Comparison of ENCODE assay signal across 19 cellular contexts in genomic region chr2:37683241-37683640, GRCh38. TPM values are rescaled to one million over a fixed set of nuclear protein-coding genes. Genes with fewer than 3 reads are reported as not detected.
A peak's percentile ranks its signal among the peaks of the same experiment; 100 is the strongest.
DNase-seq lines count a peak whose midpoint lies in the region; ATAC-seq and TF ChIP-seq lines count a peak whose summit lies in the region.
"Had no signal": no experiment of that assay in that cellular context is flagged by ENCODE, and none has a peak within 500 bp of the region (broad histone marks: within the 10 kb centered on the region; RNA-seq: fewer than 3 reads in every experiment).

No MANE protein-coding gene starts in this region.

- CTCF ChIA-PET in CD8-positive, alpha-beta T cell (lab: Charles Lee) = interaction anchor here (1.1 to 2.6 kb wide), 3 partner anchors 149 to 268 kb away, joined by 3 to 7 read pairs (median 5); no protein-coding TSS in a partner anchor
- CTCF ChIA-PET in activated CD8-positive, alpha-beta T cell treated with anti-CD3 and anti-CD28 coated beads for 36 hours (lab: Charles Lee) = interaction anchor here (1.2 to 2.5 kb wide), 4 partner anchors 7 to 194 kb away, joined by 3 to 10 read pairs (median 6); no protein-coding TSS in a partner anchor
- CTCF ChIA-PET in Caco-2 (lab: Charles Lee) = no interaction called here

- no peaks in the 10 kb centered on the region for H3K36me3 ChIP-seq in CD8-positive, alpha-beta T cell (ENCODE audit: insufficient read depth, low read length)
- no peaks in the 10 kb centered on the region; the same call in 1 of the 2 replicates for H3K36me3 ChIP-seq in Caco-2 (ENCODE audit: control insufficient read depth, insufficient read depth, low read length)
- H3K36me3 ChIP-seq: lower lobe of right lung had no signal

- H3K27me3 ChIP-seq in CD8-positive, alpha-beta T cell (ENCODE audit: insufficient read depth, low read length) = no peaks in the 10 kb centered on the region
- no peaks in the 10 kb centered on the region for H3K27me3 ChIP-seq in Caco-2 (replicated peaks; ENCODE audit: control insufficient read depth, insufficient read depth, low read length)
- H3K27me3 ChIP-seq: foreskin keratinocyte had no signal

- H3K27ac Mint-ChIP-seq in T-helper 2 cell treated with Interferon-gamma antibody and Interleukin-4, amounts not matched to agents 5 μg/mL and 100 μg/mL, for 36 hours = peak overlapping the region; percentile 89
- H3K27ac Mint-ChIP-seq in CD8-positive, alpha-beta T cell = peak overlapping the region; percentile 89
- H3K27ac Mint-ChIP-seq in activated CD8-positive, alpha-beta T cell treated with anti-CD3 and anti-CD28 coated beads for 36 hours = peak overlapping the region; percentile 95
- no peak overlapping the region for H3K27ac Mint-ChIP-seq in Caco-2 (ENCODE audit: unreplicated experiment)

- H3K4me3 Mint-ChIP-seq in T-helper 2 cell treated with Interferon-gamma antibody and Interleukin-4, amounts not matched to agents 5 μg/mL and 100 μg/mL, for 36 hours = no peak overlapping the region
- H3K4me3 Mint-ChIP-seq in CD8-positive, alpha-beta T cell = no peak overlapping the region
- no peak overlapping the region for H3K4me3 Mint-ChIP-seq in activated CD8-positive, alpha-beta T cell treated with anti-CD3 and anti-CD28 coated beads for 36 hours
- H3K4me3 Mint-ChIP-seq in Caco-2 (ENCODE audit: unreplicated experiment) = no peak overlapping the region

- ATAC-seq in CD8-positive, alpha-beta T cell = no peak
- no peak for ATAC-seq in activated CD8-positive, alpha-beta T cell treated with anti-CD3 and anti-CD28 coated beads for 36 hours
- ATAC-seq in HG03025 (IDR thresholded peaks at IDR 0.05; ENCODE audit: low FRiP score, unreplicated experiment) = no peak
- ATAC-seq: foreskin keratinocyte had no signal

- BruUV-seq in Caco-2 (replicated peaks; lab: Mats Ljungman, UMichigan) = no TSS peak

- intact Hi-C loops in CD8-positive, alpha-beta T cell (cut with DNase I, micrococcal nuclease) = no loop called here
- intact Hi-C loops in activated CD8-positive, alpha-beta T cell treated with anti-CD3 and anti-CD28 coated beads for 36 hours (cut with micrococcal nuclease) = no loop called here
- intact Hi-C loops in Caco-2 (cut with micrococcal nuclease; ENCODE audit: unreplicated experiment) = no loop called here

- no peaks in the 10 kb centered on the region for H3K27me3 Mint-ChIP-seq in T-helper 2 cell treated with Interferon-gamma antibody and Interleukin-4, amounts not matched to agents 5 μg/mL and 100 μg/mL, for 36 hours (ENCODE audit: low read depth)
- H3K27me3 Mint-ChIP-seq in CD8-positive, alpha-beta T cell (ENCODE audit: low read depth) = no peaks in the 10 kb centered on the region
- H3K27me3 Mint-ChIP-seq in activated CD8-positive, alpha-beta T cell treated with anti-CD3 and anti-CD28 coated beads for 36 hours = no peaks in the 10 kb centered on the region
- H3K27me3 Mint-ChIP-seq in Caco-2 (ENCODE audit: insufficient read depth, unreplicated experiment) = no peaks in the 10 kb centered on the region

- H3K36me3 Mint-ChIP-seq in T-helper 2 cell treated with Interferon-gamma antibody and Interleukin-4, amounts not matched to agents 5 μg/mL and 100 μg/mL, for 36 hours (ENCODE audit: low read depth) = peaks cover 25% of the 10 kb centered on the region
- H3K36me3 Mint-ChIP-seq in CD8-positive, alpha-beta T cell = no peaks in the 10 kb centered on the region
- H3K36me3 Mint-ChIP-seq in activated CD8-positive, alpha-beta T cell treated with anti-CD3 and anti-CD28 coated beads for 36 hours (ENCODE audit: low read depth) = peaks cover 8% of the 10 kb centered on the region
- no peaks in the 10 kb centered on the region for H3K36me3 Mint-ChIP-seq in Caco-2 (ENCODE audit: insufficient read depth, unreplicated experiment)

- H3K4me1 Mint-ChIP-seq in T-helper 2 cell treated with Interferon-gamma antibody and Interleukin-4, amounts not matched to agents 5 μg/mL and 100 μg/mL, for 36 hours (ENCODE audit: low read depth) = peaks cover 32% of the 10 kb centered on the region
- peaks cover 32% of the 10 kb centered on the region for H3K4me1 Mint-ChIP-seq in CD8-positive, alpha-beta T cell (ENCODE audit: low read depth)
- peaks cover 40% of the 10 kb centered on the region for H3K4me1 Mint-ChIP-seq in activated CD8-positive, alpha-beta T cell treated with anti-CD3 and anti-CD28 coated beads for 36 hours (ENCODE audit: low read depth)
- H3K4me1 Mint-ChIP-seq in Caco-2 (ENCODE audit: low read depth, unreplicated experiment) = peaks cover 29% of the 10 kb centered on the region

- H3K4me1 ChIP-seq in CD8-positive, alpha-beta T cell (ENCODE audit: insufficient read depth, low read length) = peaks cover 24% of the 10 kb centered on the region
- peaks cover 17% of the 10 kb centered on the region for H3K4me1 ChIP-seq in Caco-2
- H3K4me1 ChIP-seq: foreskin keratinocyte, lower lobe of right lung had no signal

- TF ChIP-seq CTCF in CD8-positive, alpha-beta T cell (IDR thresholded peaks at IDR 0.05) = no peak
- TF ChIP-seq CTCF in activated CD8-positive, alpha-beta T cell treated with anti-CD3 and anti-CD28 coated beads for 36 hours (IDR thresholded peaks at IDR 0.05) = no peak
- TF ChIP-seq CTCF in fibroblast of villous mesenchyme (IDR thresholded peaks at IDR 0.05; ENCODE audit: insufficient read depth, low read depth, low read length) (no peak), Caco-2 (IDR thresholded peaks at IDR 0.05; ENCODE audit: insufficient read depth in 1 of 2, low read depth in 1 of 2, low read length in 1 of 2, severe bottlenecking in 1 of 2, unreplicated experiment in 1 of 2) (no peak)

- no peak overlapping the region for H3K27ac ChIP-seq in CD8-positive, alpha-beta T cell (ENCODE audit: low read depth, low read length)
- H3K27ac ChIP-seq: foreskin keratinocyte, lower lobe of right lung had no signal

- no peaks in the 10 kb centered on the region for H3K9me3 ChIP-seq in CD8-positive, alpha-beta T cell (ENCODE audit: low read length)
- H3K9me3 ChIP-seq in Caco-2 = no peaks in the 10 kb centered on the region
- H3K9me3 ChIP-seq: lower lobe of right lung had no signal

- peaks cover 36% of the 10 kb centered on the region for H3K9me3 Mint-ChIP-seq in T-helper 2 cell treated with Interferon-gamma antibody and Interleukin-4, amounts not matched to agents 5 μg/mL and 100 μg/mL, for 36 hours
- H3K9me3 Mint-ChIP-seq in CD8-positive, alpha-beta T cell = peaks cover 4% of the 10 kb centered on the region
- H3K9me3 Mint-ChIP-seq in activated CD8-positive, alpha-beta T cell treated with anti-CD3 and anti-CD28 coated beads for 36 hours = peaks cover 8% of the 10 kb centered on the region
- H3K9me3 Mint-ChIP-seq in Caco-2 (ENCODE audit: unreplicated experiment) = peaks cover 11% of the 10 kb centered on the region

- H3K4me3 ChIP-seq in CD8-positive, alpha-beta T cell (ENCODE audit: low read depth, low read length) = no peak overlapping the region
- H3K4me3 ChIP-seq in fibroblast of villous mesenchyme (ENCODE audit: low read depth, low read length) (no peak overlapping the region), Caco-2 (ENCODE audit: low read depth, low read length) (no peak overlapping the region)
- H3K4me3 ChIP-seq: lower lobe of right lung had no signal

- POLR2A ChIA-PET in CD8-positive, alpha-beta T cell (lab: Charles Lee) = interaction anchor here (0.7 to 1.2 kb wide), 6 partner anchors 9 to 97 kb away, joined by 3 to 9 read pairs (median 3); partner anchors contain the start of gene CDC42EP3
- POLR2A ChIA-PET in activated CD8-positive, alpha-beta T cell treated with anti-CD3 and anti-CD28 coated beads for 36 hours (lab: Charles Lee) = interaction anchor here (0.9 kb wide), 1 partner anchor 40 kb away, joined by 3 read pairs; no protein-coding TSS in a partner anchor
- POLR2A ChIA-PET in Caco-2 (lab: Charles Lee) = no interaction called here

- DNase-seq in T-helper 2 cell treated with Interferon-gamma antibody and Interleukin-4, amounts not matched to agents 5 μg/mL and 100 μg/mL, for 36 hours (ENCODE audit: low spot score) = no peak
- DNase-seq in T-helper 2 cell (no peak), fibroblast of villous mesenchyme (ENCODE audit: low read depth) (peak; percentile 42), UCSD-AML1 (lab: John Stamatoyannopoulos, UW; ENCODE audit: unreplicated experiment) (no peak), Caco-2 (no peak)
- DNase-seq in CD8-positive, alpha-beta T cell = no peak
- DNase-seq in activated CD8-positive, alpha-beta T cell treated with anti-CD3 and anti-CD28 coated beads for 36 hours = no peak
- DNase-seq: 8988T; activated CD4-positive, alpha-beta T cell treated with anti-CD3 and anti-CD28 coated beads, Interleukin-2, amount 50 U/mL, for 4 hours; aorta; caudate nucleus; EL; foreskin keratinocyte; hippocampal formation; islet precursor cell; lower lobe of right lung; occipital lobe; SK-N-SH had no signal

RNA-seq across cellular contexts. Expression of gene CDC42EP3, which starts 11.8 kb away (rescaled TPM):
- 10 to 100 TPM; 27.4 to 28.1 TPM for total RNA-seq in CD8-positive, alpha-beta T cell
- total RNA-seq in activated CD8-positive, alpha-beta T cell treated with anti-CD3 and anti-CD28 coated beads for 36 hours = 10 to 100 TPM; 18.8 to 22.6 TPM
- total RNA-seq in fibroblast of villous mesenchyme = 105 and 132 TPM in 2 replicates
- total RNA-seq in Caco-2 (2022) = 87.5 and 95.8 TPM in 2 replicates
